Comparison of ENCODE assay signal across 26 cellular contexts in the genomic region with DNA sequence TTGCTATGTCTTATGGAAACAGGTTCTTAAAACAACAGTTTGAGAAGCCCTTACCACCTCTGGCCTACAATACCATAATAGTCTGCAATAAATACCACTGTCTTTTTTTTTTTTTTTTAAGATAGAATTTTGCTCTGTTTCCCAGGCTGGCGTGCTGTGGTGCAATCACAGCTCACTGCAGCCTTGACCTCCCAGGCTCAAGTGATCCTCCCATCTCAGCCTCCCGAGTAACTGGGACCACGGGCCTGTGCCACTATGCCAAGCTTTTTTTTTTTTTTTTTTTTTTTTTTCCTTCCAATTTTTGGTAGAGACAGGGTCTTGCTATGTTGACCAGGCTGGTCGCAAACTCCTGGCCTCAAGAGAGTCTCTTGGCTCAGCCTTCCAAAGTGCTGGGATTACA.
"Had no signal": no experiment of that assay in that cellular context is flagged by ENCODE, and none has a peak within 500 bp of the region (broad histone marks: within the 10 kb centered on the region; RNA-seq: fewer than 3 reads in every experiment).

No MANE protein-coding gene starts in this region.

- H3K27me3 ChIP-seq: colonic mucosa, esophagus squamous epithelium, gastrocnemius medialis, heart left ventricle, hepatocyte, left lung had no signal

- DNase-seq: colonic mucosa; cortex of kidney; effector CD8-positive, alpha-beta T cell; effector memory CD8-positive, alpha-beta T cell; endodermal cell; erythroblast; esophagus squamous epithelium; foreskin fibroblast; foreskin melanocyte; gastrocnemius medialis; heart left ventricle; hypothalamus; immature natural killer cell; left cardiac atrium; left ventricle myocardium superior; lower lobe of right lung; mesenchymal stem cell; mucosa of descending colon; naive B cell; naive thymus-derived CD8-positive, alpha-beta T cell had no signal

- H3K9me3 ChIP-seq: colonic mucosa, esophagus squamous epithelium, gastrocnemius medialis, heart left ventricle, left lung, lower lobe of right lung, mucosa of descending colon had no signal

- H3K4me3 ChIP-seq: colonic mucosa, esophagus squamous epithelium, gastrocnemius medialis, heart left ventricle, hepatocyte, left lung, lower lobe of right lung, mucosa of descending colon had no signal

- H3K27me3 Mint-ChIP-seq: dendritic cell treated with granulocyte-macrophage colony-stimulating factor and Interleukin-4, amounts not matched to agents 40 ng/mL and 50 ng/mL, for 4 days; effector memory CD8-positive, alpha-beta T cell; naive B cell; naive thymus-derived CD8-positive, alpha-beta T cell had no signal

- H3K4me1 ChIP-seq: colonic mucosa, esophagus squamous epithelium, left lung had no signal

- H2AFZ ChIP-seq: hepatocyte had no signal

- H3K4me2 ChIP-seq: hepatocyte had no signal

- H3K27ac ChIP-seq: colonic mucosa, epithelial cell of prostate, esophagus squamous epithelium, gastrocnemius medialis, heart left ventricle, left lung, lower lobe of right lung had no signal

- ATAC-seq: effector memory CD8-positive, alpha-beta T cell; esophagus mucosa; gastrocnemius medialis; heart left ventricle; left cardiac atrium; left lung; left ventricle myocardium superior; lower lobe of right lung; mucosa of descending colon; naive thymus-derived CD8-positive, alpha-beta T cell had no signal

- H3K9me3 Mint-ChIP-seq: dendritic cell treated with granulocyte-macrophage colony-stimulating factor and Interleukin-4, amounts not matched to agents 40 ng/mL and 50 ng/mL, for 4 days; effector memory CD8-positive, alpha-beta T cell; endodermal cell; immature natural killer cell; mesothelial cell of epicardium; naive B cell; naive thymus-derived CD8-positive, alpha-beta T cell had no signal

- H3K4me3 Mint-ChIP-seq: dendritic cell treated with granulocyte-macrophage colony-stimulating factor and Interleukin-4, amounts not matched to agents 40 ng/mL and 50 ng/mL, for 4 days; effector memory CD8-positive, alpha-beta T cell; endodermal cell; immature natural killer cell; mesothelial cell of epicardium; naive B cell; naive thymus-derived CD8-positive, alpha-beta T cell had no signal

- H3K27ac Mint-ChIP-seq: dendritic cell treated with granulocyte-macrophage colony-stimulating factor and Interleukin-4, amounts not matched to agents 40 ng/mL and 50 ng/mL, for 4 days; endodermal cell; mesothelial cell of epicardium had no signal
